In the genomic region with DNA sequence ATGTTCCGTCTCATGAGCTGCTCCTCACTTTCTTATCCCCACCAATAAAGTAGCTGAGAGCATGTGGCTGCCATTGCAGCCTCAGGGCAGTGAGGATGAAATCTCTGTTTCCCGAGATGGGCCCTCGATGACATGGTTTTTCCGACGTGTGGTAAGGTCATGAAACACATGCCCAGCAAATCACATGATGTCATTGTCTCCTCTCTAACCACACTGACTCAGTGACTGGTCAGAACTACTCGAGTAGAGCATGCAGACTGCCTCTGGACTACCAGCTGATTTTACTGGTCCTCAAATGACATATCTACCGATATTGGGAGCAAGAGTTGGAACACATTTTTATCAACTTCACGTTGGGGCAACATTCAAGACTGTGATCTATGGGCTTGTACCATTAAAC, we compare ENCODE assay signal across 20 cellular contexts.
DNase-seq lines count a peak whose midpoint lies in the region; ATAC-seq and TF ChIP-seq lines count a peak whose summit lies in the region.
"Had no signal": no experiment of that assay in that cellular context is flagged by ENCODE, and none has a peak within 500 bp of the region (broad histone marks: within the 10 kb centered on the region; RNA-seq: fewer than 3 reads in every experiment).

No MANE protein-coding gene starts in this region.

- no peak for TF ChIP-seq CTCF in NB4 (IDR thresholded peaks at IDR 0.05; ENCODE audit: low read depth, low read length)
- no peak for TF ChIP-seq CTCF in left ventricle myocardium inferior (IDR thresholded peaks at IDR 0.05; ENCODE audit: borderline replicate concordance)

- H3K27ac ChIP-seq in left ventricle myocardium inferior (replicated peaks) = no peak overlapping the region
- H3K27ac ChIP-seq: A549, Peyer's patch had no signal

- H3K9me3 ChIP-seq in left ventricle myocardium inferior (replicated peaks) = peaks cover 7% of the 10 kb centered on the region
- H3K9me3 ChIP-seq: Caco-2, Peyer's patch had no signal

- ATAC-seq in HG03354 (IDR thresholded peaks at IDR 0.05; ENCODE audit: poor library complexity, severe bottlenecking, unreplicated experiment) = no peak
- ATAC-seq: A549, HCT116 had no signal

- H3K27me3 ChIP-seq in left ventricle myocardium inferior (ENCODE audit: low read depth) = no peaks in the 10 kb centered on the region
- H3K27me3 ChIP-seq: Peyer's patch had no signal

- H3K36me3 ChIP-seq in left ventricle myocardium inferior = no peaks in the 10 kb centered on the region
- H3K36me3 ChIP-seq: Peyer's patch had no signal

- intact Hi-C loops in left ventricle myocardium inferior (cut with micrococcal nuclease) = no loop called here

- in situ Hi-C loops in SK-MEL-5 (cut with HindIII; ENCODE audit: low pct_unique_long_range_greater_than_20kb, low sequenced_read_pairs) = no loop called here

- H3K4me3 ChIP-seq in NB4 (ENCODE audit: low read depth, low read length) (no peak overlapping the region), left ventricle myocardium inferior (no peak overlapping the region)
- H3K4me3 ChIP-seq: A549, Peyer's patch had no signal

- no peaks in the 10 kb centered on the region for H3K4me1 ChIP-seq in left ventricle myocardium inferior
- H3K4me1 ChIP-seq: A549, Caco-2, Peyer's patch had no signal

- no peak for TF ChIP-seq POLR2A in NB4 (IDR thresholded peaks at IDR 0.05; ENCODE audit: extremely low read depth, insufficient read length)

- DNase-seq in A172 (ENCODE audit: low spot score) (peak; percentile 11), ELR (ENCODE audit: low read depth) (peak; percentile 43), NB4 (ENCODE audit: low read depth) (peak; percentile 4), SK-MEL-5 (ENCODE audit: low read depth, low spot score) (peak; percentile 17), left ventricle myocardium inferior (no peak), NCI-H2081 (lab: John Stamatoyannopoulos, UW) (no peak)
- DNase-seq: AML-193, Caco-2, EL, Kasumi-1, NCI-H1417 treated with DMSO at 0.1 percent for 48 hours, NCI-H2029, NCI-H510A, NCI-H82, Peyer's patch, SHP77 treated with DMSO at 0.1 percent for 48 hours, T-helper 2 cell had no signal

Comparison
In these comparisons a context has a peak if more than half of its experiments do, and no peak if none do; other contexts are left out.
1. DNase-seq: peak in A172 (single experiment), ELR (single experiment), NB4 (single experiment) and SK-MEL-5 (single experiment); none in left ventricle myocardium inferior (single experiment) and NCI-H2081 (0 of 2).